In the genomic region with DNA sequence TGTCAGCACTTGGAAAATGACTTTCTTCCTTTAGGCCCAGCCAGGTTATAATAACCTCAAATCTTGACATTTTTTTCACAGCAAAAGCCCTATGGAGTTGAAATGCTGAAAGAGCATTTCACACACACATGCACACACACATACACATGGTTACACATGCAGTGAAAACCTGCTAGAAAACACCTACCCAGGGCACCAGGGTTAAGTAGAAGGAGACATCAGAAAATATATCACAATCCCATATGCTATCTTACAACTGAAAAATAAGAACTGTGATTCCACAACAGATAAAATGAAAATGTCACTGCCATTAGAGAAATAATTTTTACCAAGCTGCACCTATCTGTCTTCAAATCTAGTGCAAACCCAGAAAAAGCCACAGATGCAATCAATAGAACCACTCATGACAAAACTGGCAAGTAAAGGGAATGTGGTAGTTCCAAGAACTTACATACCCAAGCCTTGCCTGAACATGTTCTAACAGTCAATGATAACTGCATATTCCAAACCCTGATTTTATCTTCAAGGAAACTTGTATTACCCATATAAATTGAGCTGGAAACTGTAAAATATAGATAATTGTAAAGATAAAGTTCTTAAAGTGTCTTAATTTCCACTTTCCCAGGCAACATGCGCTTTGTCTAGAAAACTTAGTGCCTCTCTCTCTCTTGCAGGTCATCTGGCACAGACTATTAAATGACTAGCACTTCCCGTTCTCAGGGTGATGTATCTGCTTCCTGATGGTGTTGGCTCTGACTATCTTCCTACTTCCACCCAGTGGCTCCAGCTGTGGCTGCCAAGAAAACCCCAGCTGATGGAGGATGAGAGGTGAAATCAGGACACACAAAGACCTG, we compare ENCODE assay signal across 11 cellular contexts.
A peak's percentile ranks its signal among the peaks of the same experiment; 100 is the strongest.
DNase-seq lines count a peak whose midpoint lies in the region; ATAC-seq, FAIRE-seq and TF ChIP-seq lines count a peak whose summit lies in the region.
"Had no signal": no experiment of that assay in that cellular context is flagged by ENCODE, and none has a peak within 500 bp of the region (broad histone marks: within the 10 kb centered on the region; RNA-seq: fewer than 3 reads in every experiment).

No MANE protein-coding gene starts in this region.

- H3K27ac ChIP-seq in small intestine (ENCODE audit: low read depth in 1 of 2, low read length in 1 of 2): peak overlapping the region in 1 of 2 donors; percentile 45

- TF ChIP-seq CTCF in NB4 (IDR thresholded peaks at IDR 0.05; ENCODE audit: low read depth, low read length): no peak

- no peaks in the 10 kb centered on the region for H3K9me3 ChIP-seq in small intestine (ENCODE audit: control insufficient read depth, low read depth)

- H3K4me3 ChIP-seq in NB4 (ENCODE audit: low read depth, low read length) (no peak overlapping the region), small intestine (ENCODE audit: low read depth in 1 of 2, low read length in 2 of 2) (no peak overlapping the region)

- H3K4me3 Mint-ChIP-seq in natural killer cell treated with Interleukin-12 subunit alpha and Interleukin-12 subunit beta and Interleukin-15 and Interleukin-18, amount 100 ng/mL, for 72 hours: peak overlapping the region; percentile 59
- H3K4me3 Mint-ChIP-seq: nephron had no signal

- H3K36me3 Mint-ChIP-seq in natural killer cell treated with Interleukin-12 subunit alpha and Interleukin-12 subunit beta and Interleukin-15 and Interleukin-18, amount 100 ng/mL, for 72 hours: peaks cover 6% of the 10 kb centered on the region

- H3K4me1 ChIP-seq in small intestine (ENCODE audit: control insufficient read depth in 2 of 2, insufficient read depth in 1 of 2, low read depth in 1 of 2, low read length in 1 of 2): peaks cover 0 to 4% of the 10 kb centered on the region in 2 donors

- peaks cover 53 to 65% of the 10 kb centered on the region in 2 donors for H3K4me1 Mint-ChIP-seq in natural killer cell treated with Interleukin-12 subunit alpha and Interleukin-12 subunit beta and Interleukin-15 and Interleukin-18, amount 100 ng/mL, for 72 hours (ENCODE audit: low read depth in 2 of 2)
- H3K4me1 Mint-ChIP-seq: nephron had no signal

- H3K27me3 ChIP-seq in small intestine (ENCODE audit: control insufficient read depth in 2 of 2, insufficient read depth in 2 of 2, low read length in 2 of 2): no peaks in the 10 kb centered on the region

- no peaks in the 10 kb centered on the region for H3K27me3 Mint-ChIP-seq in natural killer cell treated with Interleukin-12 subunit alpha and Interleukin-12 subunit beta and Interleukin-15 and Interleukin-18, amount 100 ng/mL, for 72 hours

- ATAC-seq in GM18508 (IDR thresholded peaks at IDR 0.05; ENCODE audit: insufficient read depth, unreplicated experiment) (peak; percentile 52), HG02884 (IDR thresholded peaks at IDR 0.05; ENCODE audit: unreplicated experiment) (no peak)
- ATAC-seq in natural killer cell treated with Interleukin-12 subunit alpha and Interleukin-12 subunit beta and Interleukin-15 and Interleukin-18, amount 100 ng/mL, for 72 hours: peak; percentile 63 to 72

- FAIRE-seq in small intestine (lab: Jason Lieb, UNC): no peak

- 39 to 73% (median 71%) methylated on average over 2 of the region's 2 CpGs for WGBS in small intestine, 3 donors

- H3K27ac Mint-ChIP-seq in natural killer cell treated with Interleukin-12 subunit alpha and Interleukin-12 subunit beta and Interleukin-15 and Interleukin-18, amount 100 ng/mL, for 72 hours: peak overlapping the region; percentile 40 to 79
- H3K27ac Mint-ChIP-seq: nephron had no signal

- no peak for TF ChIP-seq POLR2A in NB4 (IDR thresholded peaks at IDR 0.05; ENCODE audit: extremely low read depth, insufficient read length)

- H3K36me3 ChIP-seq in small intestine (ENCODE audit: control insufficient read depth in 2 of 2, insufficient read depth in 2 of 2, low read length in 2 of 2): no peaks in the 10 kb centered on the region

- H3K9me3 Mint-ChIP-seq in natural killer cell treated with Interleukin-12 subunit alpha and Interleukin-12 subunit beta and Interleukin-15 and Interleukin-18, amount 100 ng/mL, for 72 hours: peaks cover 6% of the 10 kb centered on the region

- DNase-seq in NB4 (ENCODE audit: low read depth) (peak; percentile 42), dermis blood vessel endothelial cell (peak; percentile 88), small intestine (no peak), NCI-H1436 (lab: John Stamatoyannopoulos, UW) (no peak)
- DNase-seq in natural killer cell treated with Interleukin-12 subunit alpha and Interleukin-12 subunit beta and Interleukin-15 and Interleukin-18, amount 100 ng/mL, for 72 hours (ENCODE audit: low spot score): no peak
- DNase-seq in NK-92 treated with Interleukin-12 subunit alpha and Interleukin-12 subunit beta, amount 100 ng/mL, for 24 hours (lab: John Stamatoyannopoulos, UW): no peak
- DNase-seq: H7, NCI-H1105 had no signal

Comparison
In these comparisons a context has a peak if more than half of its experiments do, and no peak if none do; other contexts are left out.
1. DNase-seq: peak in NB4 (single experiment) and dermis blood vessel endothelial cell (single experiment); none in natural killer cell treated with Interleukin-12 subunit alpha and Interleukin-12 subunit beta and Interleukin-15 and Interleukin-18, amount 100 ng/mL, for 72 hours (single experiment), small intestine (single experiment), NK-92 treated with Interleukin-12 subunit alpha and Interleukin-12 subunit beta, amount 100 ng/mL, for 24 hours (single experiment) and NCI-H1436 (single experiment).